22 cellular contexts compared by ENCODE assay signal in genomic region chr6:133339543-133340384, GRCh38.
"Had no signal": no experiment of that assay in that cellular context is flagged by ENCODE, and none has a peak within 500 bp of the region (broad histone marks: within the 10 kb centered on the region; RNA-seq: fewer than 3 reads in every experiment).

No MANE protein-coding gene starts in this region.

- H3K4me3 ChIP-seq: ascending aorta, lung, sigmoid colon, spleen, testis, upper lobe of left lung had no signal

- H3K9ac ChIP-seq: parathyroid adenoma had no signal

- H3K27me3 ChIP-seq: ascending aorta, neutrophil, sigmoid colon, spleen, testis, upper lobe of left lung had no signal

- ATAC-seq: activated T-cell treated with anti-CD3 and anti-CD28 coated beads, Interleukin-2, amount 50 U/mL, for 72 hours; natural killer cell treated with Interleukin-12 subunit alpha and Interleukin-12 subunit beta and Interleukin-15 and Interleukin-18, amount 100 ng/mL, for 72 hours; stimulated activated memory B cell treated with anti-CD40 and anti-IgM and Interleukin-4, amounts not matched to agents 10 μg/mL and 1 μg/mL and 100 μg/mL, for 72 hours had no signal

- H3K36me3 ChIP-seq: ascending aorta, neutrophil, sigmoid colon, spleen, upper lobe of left lung had no signal

- DNase-seq: activated CD4-positive, alpha-beta T cell treated with anti-CD3 and anti-CD28 coated beads, Interleukin-2, amount 50 U/mL, for 1 hour; activated CD4-positive, CD25-positive, alpha-beta regulatory T cell treated with anti-CD3 and anti-CD28 coated beads, Interleukin-2, amount 50 U/mL, for 72 hours; activated effector memory CD4-positive, alpha-beta T cell treated with anti-CD3 and anti-CD28 coated beads, Interleukin-2, amount 50 U/mL, for 16 hours; activated naive CD4-positive, alpha-beta T cell treated with anti-CD3 and anti-CD28 coated beads, Interleukin-2, amount 50 U/mL, for 16 hours; activated T-cell treated with anti-CD3 and anti-CD28 coated beads, Interleukin-2, amount 50 U/mL, for 72 hours; glutamatergic neuron; hippocampal formation; sigmoid colon; spleen; stimulated activated CD4-positive, alpha-beta T cell treated with anti-CD3 and anti-CD28 coated beads, Interleukin-4, amount 100 ng/mL, for 4 hours; T-helper 2 cell; testis; upper lobe of left lung had no signal

- H3K4me1 ChIP-seq: ascending aorta, parathyroid adenoma, sigmoid colon, spleen, testis had no signal

- H3K79me2 ChIP-seq: parathyroid adenoma had no signal

- FAIRE-seq: islet of Langerhans had no signal

- H3K27ac ChIP-seq: ascending aorta, epithelial cell of prostate, neutrophil, parathyroid adenoma, sigmoid colon, spleen, testis, upper lobe of left lung, VCaP had no signal

- H2AFZ ChIP-seq: parathyroid adenoma had no signal

- H3K9me3 ChIP-seq: ascending aorta, neutrophil, sigmoid colon, spleen, testis, upper lobe of left lung had no signal
